Comparison of ENCODE assay signal across 15 cellular contexts in the genomic region with DNA sequence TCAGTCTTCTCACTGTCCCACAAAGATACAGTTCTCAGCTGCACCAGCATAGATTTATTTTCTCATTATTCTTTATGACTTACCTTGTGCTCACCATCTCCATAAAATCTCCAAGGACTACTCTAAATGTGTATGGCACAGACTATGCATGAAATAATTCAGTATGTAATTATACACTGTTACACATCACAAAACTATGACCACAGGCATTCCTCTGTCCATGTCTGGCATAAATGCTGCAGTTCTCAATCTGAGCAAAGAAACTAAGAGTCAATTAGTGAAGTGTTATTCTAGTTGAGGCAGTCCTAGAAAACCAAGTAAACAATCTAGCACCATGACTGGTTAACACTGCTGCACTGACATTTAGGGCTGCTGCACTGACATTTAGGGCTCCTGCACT. TPM values are rescaled to one million over a fixed set of nuclear protein-coding genes. Genes with fewer than 3 reads are reported as not detected.
A peak's percentile ranks its signal among the peaks of the same experiment; 100 is the strongest.
DNase-seq lines count a peak whose midpoint lies in the region; ATAC-seq, FAIRE-seq and TF ChIP-seq lines count a peak whose summit lies in the region.
"Had no signal": no experiment of that assay in that cellular context is flagged by ENCODE, and none has a peak within 500 bp of the region (broad histone marks: within the 10 kb centered on the region; RNA-seq: fewer than 3 reads in every experiment).

No MANE protein-coding gene starts in this region.

- H3K9me2 ChIP-seq in PC-3 (replicated peaks; ENCODE audit: low read length): no peaks in the 10 kb centered on the region

- H3K27me3 Mint-ChIP-seq in activated CD4-positive, alpha-beta T cell treated with anti-CD3 and anti-CD28 coated beads, Interleukin-2, amount 10 ng/mL, durations not matched to agents 24 days and 14 days: no peaks in the 10 kb centered on the region

- TF ChIP-seq EP300 in K562 (IDR thresholded peaks at IDR 0.05; ENCODE audit: low read length): no peak

- no peak overlapping the region for H3K9ac ChIP-seq in PC-3 (ENCODE audit: low read length)
- H3K9ac ChIP-seq in K562 (ENCODE audit: insufficient read depth in 1 of 2, low read depth in 2 of 2, low read length in 2 of 2): no peak overlapping the region

- no peaks in the 10 kb centered on the region for H3K9me1 ChIP-seq in K562 (ENCODE audit: control insufficient read depth, insufficient read depth, low read length)

- no peak for TF ChIP-seq POLR2A in K562 (conservative IDR thresholded peaks at IDR 0.05)

- peak overlapping the region; percentile 30 for H3K27ac Mint-ChIP-seq in activated CD4-positive, alpha-beta T cell treated with anti-CD3 and anti-CD28 coated beads, Interleukin-2, amount 10 ng/mL, durations not matched to agents 24 days and 14 days

- peaks cover 46% of the 10 kb centered on the region for H3K79me2 ChIP-seq in PC-3 (ENCODE audit: low read length)
- H3K79me2 ChIP-seq in K562 (ENCODE audit: control insufficient read depth, insufficient read depth, low read length): peaks cover 44% of the 10 kb centered on the region
- peaks cover 28% of the 10 kb centered on the region for H3K79me2 ChIP-seq in osteoblast (ENCODE audit: insufficient read depth, low read length)

- intact Hi-C loops in activated CD4-positive, alpha-beta T cell treated with anti-CD3 and anti-CD28 coated beads, Interleukin-2, amount 10 ng/mL, durations not matched to agents 24 days and 14 days (cut with micrococcal nuclease): loop anchor here (10.0 kb wide), 1 partner anchor 548 kb away; the partner anchor contains the start of gene PALS2
- intact Hi-C loops in PC-3 (cut with micrococcal nuclease): no loop called here
- intact Hi-C loops in K562 (cut with micrococcal nuclease): no loop called here

- no peak for TF ChIP-seq RAD21 in K562 (CRISPR knock-in tag; conservative IDR thresholded peaks at IDR 0.05 in 1 of 2, IDR thresholded peaks at IDR 0.05 in 1 of 2)

- H3K36me3 Mint-ChIP-seq in activated CD4-positive, alpha-beta T cell treated with anti-CD3 and anti-CD28 coated beads, Interleukin-2, amount 10 ng/mL, durations not matched to agents 24 days and 14 days (ENCODE audit: low read depth): peaks cover 63% of the 10 kb centered on the region

- H3K27me3 ChIP-seq in PC-3 (ENCODE audit: low read length) (no peaks in the 10 kb centered on the region), K562 (ENCODE audit: control insufficient read depth in 2 of 2, insufficient read depth in 2 of 2, low read length in 2 of 2) (no peaks in the 10 kb centered on the region), osteoblast (ENCODE audit: insufficient read depth, low read length) (no peaks in the 10 kb centered on the region)
- H3K27me3 ChIP-seq: dorsolateral prefrontal cortex, spleen, tibial nerve had no signal

- H3F3A ChIP-seq in PC-3 (ENCODE audit: low read length, unreplicated experiment): no peaks in the 10 kb centered on the region

- no peak for ATAC-seq in PC-3
- ATAC-seq in K562: no peak

- peaks cover 40% of the 10 kb centered on the region for H3K4me1 Mint-ChIP-seq in activated CD4-positive, alpha-beta T cell treated with anti-CD3 and anti-CD28 coated beads, Interleukin-2, amount 10 ng/mL, durations not matched to agents 24 days and 14 days

- BruUV-seq in PC-3 (replicated peaks; lab: Mats Ljungman, UMichigan) (no TSS peak), K562 (replicated peaks; lab: Mats Ljungman, UMichigan) (no TSS peak)

- H3K9me3 Mint-ChIP-seq in activated CD4-positive, alpha-beta T cell treated with anti-CD3 and anti-CD28 coated beads, Interleukin-2, amount 10 ng/mL, durations not matched to agents 24 days and 14 days: no peaks in the 10 kb centered on the region

- H3K9me3 ChIP-seq in PC-3 (ENCODE audit: low read length): no peaks in the 10 kb centered on the region
- no peaks in the 10 kb centered on the region for H3K9me3 ChIP-seq in K562 (replicated peaks; ENCODE audit: control insufficient read depth, insufficient read depth, low read depth, low read length)
- no peaks in the 10 kb centered on the region for H3K9me3 ChIP-seq in osteoblast (ENCODE audit: low read depth, low read length)
- H3K9me3 ChIP-seq: spleen, tibial nerve had no signal

- H3K36me3 ChIP-seq in PC-3 (ENCODE audit: low read depth, low read length) (peaks cover 51% of the 10 kb centered on the region), K562 (ENCODE audit: control insufficient read depth, insufficient read depth, low read length) (peaks cover 57% of the 10 kb centered on the region), osteoblast (ENCODE audit: insufficient read depth, low read length) (peaks cover 28% of the 10 kb centered on the region)

- H3K27ac ChIP-seq in PC-3 (ENCODE audit: low read length) (no peak overlapping the region), K562 (ENCODE audit: extremely low read depth, low read depth, low read length) (no peak overlapping the region), osteoblast (ENCODE audit: low read depth, low read length) (no peak overlapping the region)
- H3K27ac ChIP-seq: dorsolateral prefrontal cortex, spleen, tibial nerve had no signal

- peak overlapping the region; percentile 52 for H3K4me3 Mint-ChIP-seq in activated CD4-positive, alpha-beta T cell treated with anti-CD3 and anti-CD28 coated beads, Interleukin-2, amount 10 ng/mL, durations not matched to agents 24 days and 14 days

- H3K4me2 ChIP-seq in PC-3 (ENCODE audit: low read length) (0 out of 2 replicates have a peak overlapping the region, but pooled peaks have one; percentile 16), K562 (ENCODE audit: insufficient read depth, low read length) (no peak overlapping the region), osteoblast (ENCODE audit: insufficient read depth, low read length) (peak overlapping the region; percentile 10)

- DNase-seq in activated CD4-positive, alpha-beta T cell treated with anti-CD3 and anti-CD28 coated beads, Interleukin-2, amount 10 ng/mL, durations not matched to agents 24 days and 14 days: no peak
- DNase-seq in activated CD4-positive, alpha-beta T cell treated with anti-CD3 and anti-CD28 coated beads for 48 hours: no peak
- DNase-seq in PC-3 (no peak), K562 (ENCODE audit: extremely low read depth in 1 of 4, low spot score in 3 of 4) (no peak), osteoblast (ENCODE audit: insufficient read length, low spot score, missing footprints) (peak; percentile 32), pons (ENCODE audit: low spot score) (no peak), NCI-H128 (lab: John Stamatoyannopoulos, UW; ENCODE audit: unreplicated experiment) (no peak)
- DNase-seq in activated CD4-positive, CD25-positive, alpha-beta regulatory T cell (lab: John Stamatoyannopoulos, UW): no peak
- DNase-seq: 8988T; activated naive CD4-positive, alpha-beta T cell treated with Interleukin-2 at 50 U/mL for 16 hours; dorsolateral prefrontal cortex; GOT3; kidney glomerular epithelial cell; spleen had no signal

- H3K4me1 ChIP-seq in PC-3 (ENCODE audit: insufficient read depth, low read length) (0 out of 2 replicates have a peak, but pooled peaks cover 10% of the 10 kb centered on the region), K562 (replicated peaks in 1 of 2; ENCODE audit: control insufficient read depth in 2 of 2, insufficient read depth in 2 of 2, low read length in 2 of 2) (peaks cover 2 to 3% of the 10 kb centered on the region in 2 experiments; a peak in 2 of 5 replicates), osteoblast (ENCODE audit: insufficient read depth, low read length) (peaks cover 18% of the 10 kb centered on the region)

- POLR2A ChIA-PET in PC-3 (lab: Charles Lee; ENCODE audit: unreplicated experiment): no interaction called here
- POLR2A ChIA-PET in K562 (lab: Yijun Ruan, JAX): interaction anchor here (0.6 to 1.0 kb wide), 4 partner anchors 9 to 1360 kb away, joined by 3 read pairs; no protein-coding TSS in a partner anchor

- CTCF ChIA-PET in PC-3 (lab: Charles Lee): no interaction called here
- CTCF ChIA-PET in K562 (lab: Yijun Ruan, JAX; ENCODE audit: low intra/inter-chr PET ratio): no interaction called here

- H2AFZ ChIP-seq in PC-3 (ENCODE audit: low read length) (no peak overlapping the region), K562 (ENCODE audit: low read depth, low read length) (no peak overlapping the region), osteoblast (ENCODE audit: low read length) (no peak overlapping the region)

- no peak for TF ChIP-seq CTCF in PC-3 (conservative IDR thresholded peaks at IDR 0.05; ENCODE audit: low read depth, low read length)
- no peak for TF ChIP-seq CTCF in K562 (IDR thresholded peaks at IDR 0.05 in 2 of 3, conservative IDR thresholded peaks at IDR 0.05 in 1 of 3; ENCODE audit: insufficient read depth in 2 of 3, low read depth in 1 of 3, low read length in 3 of 3)
- no peak for TF ChIP-seq CTCF in osteoblast (IDR thresholded peaks at IDR 0.05; ENCODE audit: extremely low read depth, low read depth, low read length)

- FAIRE-seq in K562 (lab: Jason Lieb, UNC): no peak

- H3K4me3 ChIP-seq in PC-3 (ENCODE audit: low read length): peak overlapping the region; percentile 100
- no peak overlapping the region for H3K4me3 ChIP-seq in K562
- H3K4me3 ChIP-seq in osteoblast (ENCODE audit: insufficient read depth, low read length): no peak overlapping the region
- H3K4me3 ChIP-seq: spleen, tibial nerve had no signal

- in situ Hi-C loops in K562 (cut with MboI): no loop called here

- H4K20me1 ChIP-seq in PC-3 (ENCODE audit: low read length) (peaks cover 51% of the 10 kb centered on the region), K562 (replicated peaks; ENCODE audit: control insufficient read depth, insufficient read depth, low read length) (peaks cover 22% of the 10 kb centered on the region), osteoblast (ENCODE audit: insufficient read depth, low read length) (peaks cover 11% of the 10 kb centered on the region)

RNA-seq across cellular contexts. Expression of gene CYCS, which starts 2.7 kb away (rescaled TPM):
- total RNA-seq in activated CD4-positive, alpha-beta T cell treated with anti-CD3 and anti-CD28 coated beads, Interleukin-2, amount 10 ng/mL, durations not matched to agents 24 days and 14 days: 280 and 290 TPM in 2 replicates
- total RNA-seq in PC-3 (2014; rRNA removed) (85.4 and 101 TPM in 2 replicates), K562 (2014; rRNA removed) (188 and 206 TPM in 2 replicates), K562 (2014; rRNA removed; fragmentation: Illumina TruSeq; extraction: Trizol) (702 and 833 TPM in 2 replicates), K562 (2015; rRNA removed; fragmentation: Illumina TruSeq; extraction: Trizol) (373 and 408 TPM in 2 replicates), K562 (2021) (438 and 485 TPM in 2 replicates), osteoblast (21.5 and 22.8 TPM in 2 replicates)
- 31.9 and 73.5 TPM in 2 replicates for total RNA-seq in K562 (2011; cell fraction: chromatin; rRNA removed; ENCODE audit: low replicate concordance)
- total RNA-seq in K562 (2011; cell fraction: nucleolus; rRNA removed): 34.5 and 37.9 TPM in 2 replicates
- total RNA-seq in K562 (2011; cell fraction: nucleoplasm; rRNA removed): 69.7 and 114 TPM in 2 replicates
- polyA plus RNA-seq in K562 (2011; rRNA removed) (229 and 365 TPM in 2 replicates), K562 (2014; fragmentation: Illumina TruSeq; extraction: Trizol) (697 and 770 TPM in 2 replicates), K562 (2014; fragmentation: Nextera tagmentation; extraction: Ambion mirVana) (1,000 to 10,000 TPM in 1 of 2 experiments, 100 to 1,000 TPM in 1; 978 to 1,425 TPM), K562 (2014; rRNA removed) (352 and 357 TPM in 2 replicates)
- 26.7 and 85.8 TPM in 2 replicates for polyA plus RNA-seq in K562 (2011; cell fraction: cytosol; rRNA removed)
- polyA plus RNA-seq in K562 (2011; cell fraction: nucleus; rRNA removed): 26.4 and 45.1 TPM in 2 replicates
- polyA plus RNA-seq in K562 (2012): 281 and 418 TPM in 2 replicates
- 133 and 167 TPM in 2 replicates for polyA minus RNA-seq in K562 (2011; rRNA and poly(A)+ RNA removed)
- polyA minus RNA-seq in K562 (2011; cell fraction: cytosol; rRNA and poly(A)+ RNA removed): 71.4 and 87.0 TPM in 2 replicates
- 35.1 and 54.0 TPM in 2 replicates for polyA minus RNA-seq in K562 (2011; cell fraction: nucleus; rRNA and poly(A)+ RNA removed)
